ENCODE assay signal across 32 cellular contexts in the genomic region with DNA sequence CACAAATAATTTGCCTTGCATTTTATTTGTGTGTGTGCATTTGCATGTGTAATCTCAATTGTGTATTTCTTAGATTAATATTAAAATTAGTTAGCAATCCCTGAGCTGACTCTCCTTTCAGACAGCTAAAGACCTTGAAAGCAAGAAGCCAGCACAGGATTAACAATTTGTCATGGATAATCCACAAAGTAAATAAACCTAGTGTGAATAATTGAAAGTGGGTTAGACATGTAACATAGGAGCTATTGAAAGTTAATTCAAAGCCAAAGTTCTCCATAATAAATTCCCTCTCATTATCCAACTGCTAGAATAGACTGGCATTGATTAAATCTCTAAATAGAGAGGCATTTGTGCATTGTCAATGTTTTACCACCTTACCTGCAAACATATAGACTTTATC.
"Had no signal": no experiment of that assay in that cellular context is flagged by ENCODE, and none has a peak within 500 bp of the region (broad histone marks: within the 10 kb centered on the region; RNA-seq: fewer than 3 reads in every experiment).

No MANE protein-coding gene starts in this region.

- DNase-seq: activated B cell treated with CpG ODN at 0.5 μM for 24 hours; activated CD4-positive, alpha-beta memory T cell treated with anti-CD3 and anti-CD28 coated beads for 36 hours; activated CD4-positive, alpha-beta T cell treated with anti-CD3 and anti-CD28 coated beads for 4 hours; activated CD4-positive, alpha-beta T cell treated with anti-CD3 and anti-CD28 coated beads, Interleukin-2, amount 50 U/mL, for 1 hour; activated CD4-positive, CD25-positive, alpha-beta regulatory T cell treated with anti-CD3 and anti-CD28 coated beads, Interleukin-2, amount 50 U/mL, for 72 hours; activated CD8-positive, alpha-beta memory T cell treated with anti-CD3 and anti-CD28 coated beads, Interleukin-2, amount 50 U/mL, for 4 hours; activated gamma-delta T cell treated with Interleukin-2 at 50 U/mL for 16 hours; activated naive CD4-positive, alpha-beta T cell treated with anti-CD3 and anti-CD28 coated beads for 36 hours; activated T-cell treated with anti-CD3 and anti-CD28 coated beads for 4 hours; activated T-cell treated with anti-CD3 and anti-CD28 coated beads, Interleukin-2, amount 50 U/mL, for 4 hours; adrenal gland; anterior cingulate cortex; caudate nucleus; Karpas-422; NCI-H1105; NCI-H1417 treated with DMSO at 0.1 percent for 48 hours; NCI-H187 treated with DMSO at 0.1 percent for 48 hours; NCI-H2081; NCI-H345; NCI-H524 treated with DMSO at 0.1 percent for 48 hours; NCI-H774; SHP77; T-cell; T-helper 17 cell; T-helper 9 cell had no signal

- H3K9me3 Mint-ChIP-seq: activated T-cell treated with anti-CD3 and anti-CD28 coated beads, Interleukin-2, amount 50 U/mL, for 4 hours had no signal

- ATAC-seq: activated naive CD4-positive, alpha-beta T cell treated with anti-CD3 and anti-CD28 coated beads, Interleukin-2, amount 50 U/mL, for 72 hours; activated T-cell treated with anti-CD3 and anti-CD28 coated beads, Interleukin-2, amount 50 U/mL, for 4 hours; Panc1; SK-N-SH treated with all-trans-retinoic acid at 6 μM for 48 hours; T-cell; T-helper 17 cell had no signal

- H3K36me3 Mint-ChIP-seq: activated CD4-positive, alpha-beta memory T cell treated with anti-CD3 and anti-CD28 coated beads for 36 hours; activated naive CD4-positive, alpha-beta T cell treated with anti-CD3 and anti-CD28 coated beads, Interleukin-2, amount 50 U/mL, for 72 hours; T-cell had no signal

- H3K4me3 Mint-ChIP-seq: activated B cell treated with CpG ODN at 0.5 μM for 24 hours; activated CD4-positive, alpha-beta memory T cell treated with anti-CD3 and anti-CD28 coated beads for 36 hours; activated naive CD4-positive, alpha-beta T cell treated with anti-CD3 and anti-CD28 coated beads for 36 hours; activated T-cell treated with anti-CD3 and anti-CD28 coated beads, Interleukin-2, amount 50 U/mL, for 4 hours; activated T-helper 1 cell treated with anti-CD3 and anti-CD28 coated beads, Interleukin-12 subunit alpha, Interleukin-12 subunit beta, Interleukin-2, Interleukin-4 antibody, amounts not matched to agents 30 ng/mL and 10 ng/mL and 1 ng/mL, durations not matched to agents 14 hours and 24 hours and 36 hours; brain; T-cell; T-helper 17 cell had no signal

- H3K4me3 ChIP-seq: adrenal gland had no signal

- H3K27me3 ChIP-seq: adrenal gland had no signal

- H3K4me1 ChIP-seq: adrenal gland had no signal

- H3K4me1 Mint-ChIP-seq: activated B cell treated with CpG ODN at 0.5 μM for 24 hours, T-cell, T-helper 17 cell had no signal

- H3K27me3 Mint-ChIP-seq: activated B cell treated with CpG ODN at 0.5 μM for 24 hours; activated CD4-positive, alpha-beta memory T cell treated with anti-CD3 and anti-CD28 coated beads for 36 hours; T-cell; T-helper 17 cell had no signal

- H3K27ac Mint-ChIP-seq: activated B cell treated with CpG ODN at 0.5 μM for 24 hours; activated CD4-positive, alpha-beta memory T cell treated with anti-CD3 and anti-CD28 coated beads for 36 hours; activated naive CD4-positive, alpha-beta T cell treated with anti-CD3 and anti-CD28 coated beads for 36 hours; activated naive CD4-positive, alpha-beta T cell treated with anti-CD3 and anti-CD28 coated beads, Interleukin-2, amount 50 U/mL, for 72 hours; activated T-helper 1 cell treated with anti-CD3 and anti-CD28 coated beads, Interleukin-12 subunit alpha, Interleukin-12 subunit beta, Interleukin-2, Interleukin-4 antibody, amounts not matched to agents 30 ng/mL and 10 ng/mL and 1 ng/mL, durations not matched to agents 14 hours and 24 hours and 36 hours; brain; T-cell; T-helper 17 cell had no signal

- H3K36me3 ChIP-seq: adrenal gland had no signal

- FAIRE-seq: bronchial epithelial cell had no signal

- H3K9me3 ChIP-seq: adrenal gland had no signal

- H3K27ac ChIP-seq: adrenal gland, VCaP had no signal
